13 cellular contexts compared by ENCODE assay signal in genomic region chr15:41233367-41233771, GRCh38. TPM values are rescaled to one million over a fixed set of nuclear protein-coding genes. Genes with fewer than 3 reads are reported as not detected.
DNase-seq lines count a peak whose midpoint lies in the region; ATAC-seq, FAIRE-seq and TF ChIP-seq lines count a peak whose summit lies in the region.
"Had no signal": no experiment of that assay in that cellular context is flagged by ENCODE, and none has a peak within 500 bp of the region (broad histone marks: within the 10 kb centered on the region; RNA-seq: fewer than 3 reads in every experiment).

No MANE protein-coding gene starts in this region.

- DNase-seq in GM03348 (ENCODE audit: low spot score): peak; percentile 63
- DNase-seq in RWPE2 (ENCODE audit: low spot score): no peak
- DNase-seq in fibroblast of mammary gland (ENCODE audit: low read depth): peak; percentile 86
- peak; percentile 79 for DNase-seq in renal cortical epithelial cell (ENCODE audit: low read depth)
- DNase-seq in GM19239 (ENCODE audit: insufficient read length, low spot score): no peak
- no peak for DNase-seq in osteocyte (ENCODE audit: extremely low spot score, unreplicated experiment)
- DNase-seq in stimulated activated CD4-positive, alpha-beta T cell treated with anti-CD3 and anti-CD28 coated beads, Interleukin-2, amount 100 ng/mL, for 24 hours: no peak
- DNase-seq in D721Med (ENCODE audit: insufficient read length, low spot score): no peak
- DNase-seq: activated effector memory CD4-positive, alpha-beta T cell treated with Interleukin-2 at 50 U/mL for 16 hours; effector CD4-positive, alpha-beta T cell; T-helper 9 cell had no signal

- H3K4me3 ChIP-seq in RWPE2 (ENCODE audit: severe bottlenecking) (no peak overlapping the region), fibroblast of mammary gland (ENCODE audit: control insufficient read depth, low read depth, low read length) (no peak overlapping the region)

- H3K36me3 Mint-ChIP-seq in osteocyte (ENCODE audit: unreplicated experiment): no peaks in the 10 kb centered on the region

- peak overlapping the region; percentile 0 for H3K27ac ChIP-seq in RWPE2 (ENCODE audit: poor library complexity, severe bottlenecking)

- H3K4me1 Mint-ChIP-seq in osteocyte (ENCODE audit: unreplicated experiment): peaks cover 23% of the 10 kb centered on the region

- ATAC-seq in RWPE2 (ENCODE audit: low read depth): peak; percentile 22; the same call in 1 of the 3 replicates
- ATAC-seq: stimulated activated memory B cell treated with anti-CD40 and anti-IgM and Interleukin-4, amounts not matched to agents 10 μg/mL and 1 μg/mL and 100 μg/mL, for 72 hours had no signal

- FAIRE-seq in GM19239 (lab: Jason Lieb, UNC): no peak
- FAIRE-seq in D721Med (lab: Jason Lieb, UNC): no peak
- FAIRE-seq: G401.6 had no signal

- no peak overlapping the region for H3K4me3 Mint-ChIP-seq in osteocyte (ENCODE audit: unreplicated experiment)
- H3K4me3 Mint-ChIP-seq: stimulated activated memory B cell treated with anti-CD40 and anti-IgM and Interleukin-4, amounts not matched to agents 10 μg/mL and 1 μg/mL and 100 μg/mL, for 72 hours had no signal

- H3K36me3 ChIP-seq in RWPE2 (ENCODE audit: low read depth): peaks cover 15% of the 10 kb centered on the region

- peaks cover 13% of the 10 kb centered on the region for H3K4me1 ChIP-seq in RWPE2 (ENCODE audit: insufficient read depth, poor library complexity, severe bottlenecking)

- no peaks in the 10 kb centered on the region for H3K27me3 ChIP-seq in RWPE2 (ENCODE audit: insufficient read depth, poor library complexity, severe bottlenecking)

- H3K9me3 Mint-ChIP-seq in osteocyte (ENCODE audit: unreplicated experiment): no peaks in the 10 kb centered on the region
- H3K9me3 Mint-ChIP-seq: stimulated activated memory B cell treated with anti-CD40 and anti-IgM and Interleukin-4, amounts not matched to agents 10 μg/mL and 1 μg/mL and 100 μg/mL, for 72 hours had no signal

- TF ChIP-seq CTCF in RWPE2 (IDR thresholded peaks at IDR 0.05; ENCODE audit: poor library complexity, severe bottlenecking) (no peak), fibroblast of mammary gland (conservative IDR thresholded peaks at IDR 0.05; ENCODE audit: control insufficient read depth, insufficient read depth, low read depth, low read length) (no peak), osteocyte (IDR thresholded peaks at IDR 0.05) (no peak), D721Med (IDR thresholded peaks at IDR 0.05; ENCODE audit: insufficient read depth, missing control alignments) (no peak)

- no peaks in the 10 kb centered on the region for H3K27me3 Mint-ChIP-seq in osteocyte (ENCODE audit: unreplicated experiment)
- H3K27me3 Mint-ChIP-seq: stimulated activated memory B cell treated with anti-CD40 and anti-IgM and Interleukin-4, amounts not matched to agents 10 μg/mL and 1 μg/mL and 100 μg/mL, for 72 hours had no signal

- H3K27ac Mint-ChIP-seq in osteocyte (ENCODE audit: unreplicated experiment): no peak overlapping the region
- H3K27ac Mint-ChIP-seq: stimulated activated memory B cell treated with anti-CD40 and anti-IgM and Interleukin-4, amounts not matched to agents 10 μg/mL and 1 μg/mL and 100 μg/mL, for 72 hours had no signal

- no peaks in the 10 kb centered on the region for H3K9me3 ChIP-seq in RWPE2 (ENCODE audit: severe bottlenecking)

RNA-seq across cellular contexts. Expression of gene CHP1, which starts 2.3 kb away (rescaled TPM):
- 130 and 161 TPM in 2 replicates for total RNA-seq in renal cortical epithelial cell
- total RNA-seq in osteocyte: 87.1 and 87.7 TPM in 2 replicates

RNA-seq across cellular contexts. Expression of gene EXD1, which starts 2.8 kb away (rescaled TPM):
- not detected in 2 replicates for total RNA-seq in renal cortical epithelial cell
- total RNA-seq in osteocyte: not detected in 2 replicates

Comparison
In these comparisons a context has a peak if more than half of its experiments do, and no peak if none do; other contexts are left out.
1. DNase-seq: peak in GM03348 (single experiment), fibroblast of mammary gland (single experiment) and renal cortical epithelial cell (single experiment); none in RWPE2 (single experiment), GM19239 (single experiment), osteocyte (single experiment), stimulated activated CD4-positive, alpha-beta T cell treated with anti-CD3 and anti-CD28 coated beads, Interleukin-2, amount 100 ng/mL, for 24 hours (0 of 2) and D721Med (single experiment).